ENCODE assay signal across 25 cellular contexts in genomic region chr7:67566101-67566500, GRCh38.
"Had no signal": no experiment of that assay in that cellular context is flagged by ENCODE, and none has a peak within 500 bp of the region (broad histone marks: within the 10 kb centered on the region; RNA-seq: fewer than 3 reads in every experiment).

No MANE protein-coding gene starts in this region.

- H3K27me3 ChIP-seq: brain microvascular endothelial cell, gastrocnemius medialis, pancreas, right atrium auricular region had no signal

- H3K27ac Mint-ChIP-seq: activated naive CD4-positive, alpha-beta T cell treated with anti-CD3 and anti-CD28 coated beads for 36 hours; activated naive CD8-positive, alpha-beta T cell treated with anti-CD3 and anti-CD28 coated beads for 36 hours; activated T-helper 1 cell treated with anti-CD3 and anti-CD28 coated beads, Interleukin-12 subunit alpha, Interleukin-12 subunit beta, Interleukin-2, Interleukin-4 antibody, amounts not matched to agents 30 ng/mL and 10 ng/mL and 1 ng/mL, durations not matched to agents 14 hours and 24 hours and 36 hours; naive thymus-derived CD4-positive, alpha-beta T cell; T-helper 1 cell treated with Interleukin-12 subunit alpha and Interleukin-12 subunit beta and Interleukin-4 antibody, amounts not matched to agents 30 μg/mL and 1 μg/mL, for 36 hours had no signal

- H3K27me3 Mint-ChIP-seq: activated naive CD8-positive, alpha-beta T cell treated with anti-CD3 and anti-CD28 coated beads for 36 hours had no signal

- H3K4me1 ChIP-seq: gastrocnemius medialis, pancreas, right atrium auricular region had no signal

- H3K4me3 Mint-ChIP-seq: activated naive CD4-positive, alpha-beta T cell treated with anti-CD3 and anti-CD28 coated beads for 36 hours; activated naive CD8-positive, alpha-beta T cell treated with anti-CD3 and anti-CD28 coated beads for 36 hours; activated T-helper 1 cell treated with anti-CD3 and anti-CD28 coated beads, Interleukin-12 subunit alpha, Interleukin-12 subunit beta, Interleukin-2, Interleukin-4 antibody, amounts not matched to agents 30 ng/mL and 10 ng/mL and 1 ng/mL, durations not matched to agents 14 hours and 24 hours and 36 hours; naive thymus-derived CD4-positive, alpha-beta T cell; T-helper 1 cell treated with Interleukin-12 subunit alpha and Interleukin-12 subunit beta and Interleukin-4 antibody, amounts not matched to agents 30 μg/mL and 1 μg/mL, for 36 hours had no signal

- H3K27ac ChIP-seq: brain microvascular endothelial cell, gastrocnemius medialis, pancreas, right atrium auricular region, thoracic aorta, VCaP had no signal

- ATAC-seq: gastrocnemius medialis; left cardiac atrium; left ventricle myocardium superior; naive thymus-derived CD4-positive, alpha-beta T cell; pancreas had no signal

- H3K4me3 ChIP-seq: gastrocnemius medialis, pancreas, right atrium auricular region, thoracic aorta had no signal

- H3K9me3 ChIP-seq: gastrocnemius medialis, pancreas, right atrium auricular region, thoracic aorta had no signal

- H3K9me3 Mint-ChIP-seq: activated naive CD4-positive, alpha-beta T cell treated with anti-CD3 and anti-CD28 coated beads for 36 hours had no signal

- DNase-seq: activated CD4-positive, alpha-beta T cell treated with anti-CD3 and anti-CD28 coated beads for 4 hours; activated CD4-positive, alpha-beta T cell treated with anti-CD3 and anti-CD28 coated beads, Interleukin-2, amount 50 U/mL, for 48 hours; activated CD8-positive, alpha-beta memory T cell treated with anti-CD3 and anti-CD28 coated beads for 24 hours; activated effector memory CD4-positive, alpha-beta T cell treated with anti-CD3 and anti-CD28 coated beads, Interleukin-2, amount 50 U/mL, for 16 hours; activated naive CD4-positive, alpha-beta T cell treated with anti-CD3 and anti-CD28 coated beads for 36 hours; activated naive CD8-positive, alpha-beta T cell treated with anti-CD3 and anti-CD28 coated beads for 36 hours; activated T-cell treated with anti-CD3 and anti-CD28 coated beads, Interleukin-2, amount 50 U/mL, for 1 hour; brain microvascular endothelial cell; gastrocnemius medialis; glutamatergic neuron; islet precursor cell; left cardiac atrium; left ventricle myocardium superior; naive thymus-derived CD4-positive, alpha-beta T cell; pancreas; stimulated activated CD4-positive, alpha-beta T cell treated with anti-CD3 and anti-CD28 coated beads, Interleukin-15, amount 100 ng/mL, for 24 hours; stimulated activated CD4-positive, alpha-beta T cell treated with anti-CD3 and anti-CD28 coated beads, Interleukin-2, amount 100 ng/mL, for 24 hours; stimulated activated naive CD4-positive, alpha-beta T cell treated with Interleukin-2 at 50 U/mL for 16 hours; T-helper 9 cell; trophoblast cell had no signal

- H3K36me3 Mint-ChIP-seq: activated naive CD8-positive, alpha-beta T cell treated with anti-CD3 and anti-CD28 coated beads for 36 hours; naive thymus-derived CD4-positive, alpha-beta T cell had no signal

- H3K4me1 Mint-ChIP-seq: activated naive CD8-positive, alpha-beta T cell treated with anti-CD3 and anti-CD28 coated beads for 36 hours; naive thymus-derived CD4-positive, alpha-beta T cell had no signal

- H3K36me3 ChIP-seq: brain microvascular endothelial cell, gastrocnemius medialis, pancreas, right atrium auricular region, thoracic aorta had no signal
